8 cellular contexts compared by ENCODE assay signal in genomic region chr2:70887550-70888229, GRCh38. TPM values are rescaled to one million over a fixed set of nuclear protein-coding genes. Genes with fewer than 3 reads are reported as not detected.
DNase-seq lines count a peak whose midpoint lies in the region; ATAC-seq, FAIRE-seq and TF ChIP-seq lines count a peak whose summit lies in the region.
"Had no signal": no experiment of that assay in that cellular context is flagged by ENCODE, and none has a peak within 500 bp of the region (broad histone marks: within the 10 kb centered on the region; RNA-seq: fewer than 3 reads in every experiment).

No MANE protein-coding gene starts in this region.

- no peak for TF ChIP-seq CTCF in GM13977 (IDR thresholded peaks at IDR 0.05; ENCODE audit: extremely low read depth, insufficient read depth, missing control alignments)

- H3K27me3 Mint-ChIP-seq in effector memory CD8-positive, alpha-beta T cell: peaks cover 65 to 88% of the 10 kb centered on the region in 2 donors
- peaks cover 48 to 83% of the 10 kb centered on the region in 2 donors for H3K27me3 Mint-ChIP-seq in natural killer cell treated with Interleukin-12 subunit alpha and Interleukin-12 subunit beta and Interleukin-15 and Interleukin-18, amount 100 ng/mL, for 72 hours

- FAIRE-seq in GM12891 (lab: Jason Lieb, UNC): no peak

- H3K9me3 ChIP-seq in aorta (ENCODE audit: control insufficient read depth, low read length): no peaks in the 10 kb centered on the region

- H3K4me3 Mint-ChIP-seq in effector memory CD8-positive, alpha-beta T cell: peak overlapping the region; percentile 84
- H3K4me3 Mint-ChIP-seq in natural killer cell treated with Interleukin-12 subunit alpha and Interleukin-12 subunit beta and Interleukin-15 and Interleukin-18, amount 100 ng/mL, for 72 hours: peak overlapping the region; percentile 88

- TF ChIP-seq POLR2A in GM12891 (IDR thresholded peaks at IDR 0.05; ENCODE audit: low read depth, low read length): no peak

- H3K27me3 ChIP-seq in aorta (ENCODE audit: control insufficient read depth in 1 of 2, insufficient read depth in 2 of 2, low read length in 1 of 2): peaks cover 0 to 2% of the 10 kb centered on the region in 2 donors

- peaks cover 23 to 27% of the 10 kb centered on the region in 2 donors for H3K4me1 Mint-ChIP-seq in effector memory CD8-positive, alpha-beta T cell (ENCODE audit: low read depth in 2 of 2)
- H3K4me1 Mint-ChIP-seq in natural killer cell treated with Interleukin-12 subunit alpha and Interleukin-12 subunit beta and Interleukin-15 and Interleukin-18, amount 100 ng/mL, for 72 hours (ENCODE audit: low read depth in 2 of 2): peaks cover 29 to 33% of the 10 kb centered on the region in 2 donors

- peaks cover 0 to 2% of the 10 kb centered on the region in 2 donors for H3K9me3 Mint-ChIP-seq in effector memory CD8-positive, alpha-beta T cell
- H3K9me3 Mint-ChIP-seq in natural killer cell treated with Interleukin-12 subunit alpha and Interleukin-12 subunit beta and Interleukin-15 and Interleukin-18, amount 100 ng/mL, for 72 hours: no peaks in the 10 kb centered on the region

- 3 to 5% methylated on average over 47 to 56 of the region's 56 CpGs for WGBS in aorta, 2 donors

- H3K27ac Mint-ChIP-seq in effector memory CD8-positive, alpha-beta T cell: no peak overlapping the region
- H3K27ac Mint-ChIP-seq in natural killer cell treated with Interleukin-12 subunit alpha and Interleukin-12 subunit beta and Interleukin-15 and Interleukin-18, amount 100 ng/mL, for 72 hours: peak overlapping the region; percentile 75 to 81

- intact Hi-C loops in aorta (cut with DNase I): no loop called here

- DNase-seq in GM13977 (ENCODE audit: low spot score) (peak; percentile 28), NCI-H2227 (lab: John Stamatoyannopoulos, UW; ENCODE audit: unreplicated experiment) (peak; percentile 90), aorta (peak in 1 of 2 donors; percentile 55), GM12891 (ENCODE audit: insufficient read length, low spot score) (no peak)
- DNase-seq in effector memory CD8-positive, alpha-beta T cell: no peak
- DNase-seq in natural killer cell treated with Interleukin-12 subunit alpha and Interleukin-12 subunit beta and Interleukin-15 and Interleukin-18, amount 100 ng/mL, for 72 hours (ENCODE audit: low spot score): peak; percentile 84
- no peak for DNase-seq in stimulated activated naive CD4-positive, alpha-beta T cell treated with Interleukin-2 at 50 U/mL for 16 hours (lab: John Stamatoyannopoulos, UW)

- H3K27ac ChIP-seq in aorta (ENCODE audit: low read depth in 1 of 2, low read length in 2 of 2): no peak overlapping the region

- no peaks in the 10 kb centered on the region for H3K36me3 ChIP-seq in aorta (ENCODE audit: control insufficient read depth in 1 of 2, insufficient read depth in 2 of 2, low read length in 1 of 2)

- peaks cover 6% of the 10 kb centered on the region for H3K36me3 Mint-ChIP-seq in effector memory CD8-positive, alpha-beta T cell (ENCODE audit: insufficient read depth)
- H3K36me3 Mint-ChIP-seq in natural killer cell treated with Interleukin-12 subunit alpha and Interleukin-12 subunit beta and Interleukin-15 and Interleukin-18, amount 100 ng/mL, for 72 hours: peaks cover 26% of the 10 kb centered on the region

- in situ Hi-C loops in GM13977 (cut with MboI; ENCODE audit: low pct_unique_long_range_greater_than_20kb, low sequenced_read_pairs, unreplicated experiment): no loop called here

- ATAC-seq in effector memory CD8-positive, alpha-beta T cell (replicated peaks): no peak
- peak; percentile 80 to 89 for ATAC-seq in natural killer cell treated with Interleukin-12 subunit alpha and Interleukin-12 subunit beta and Interleukin-15 and Interleukin-18, amount 100 ng/mL, for 72 hours
- ATAC-seq in aorta (ENCODE audit: low FRiP score): peak; percentile 40

- no peak overlapping the region for H3K4me3 ChIP-seq in aorta (ENCODE audit: low read length in 2 of 2)

- H3K4me1 ChIP-seq in aorta (ENCODE audit: control insufficient read depth in 1 of 2, insufficient read depth in 2 of 2, low read length in 2 of 2): no peaks in the 10 kb centered on the region

TF ChIP-seq in GM12891, 5 proteins besides CTCF, POLR2A, EP300 and RAD21:
- TF ChIP-seq SPI1 (IDR thresholded peaks at IDR 0.05; ENCODE audit: low read depth, low read length): no peak
- no peak for TF ChIP-seq POLR2AphosphoS5 (IDR thresholded peaks at IDR 0.05; ENCODE audit: low read depth, low read length)
- no peak for TF ChIP-seq PAX5 (IDR thresholded peaks at IDR 0.05; ENCODE audit: insufficient read depth, low read length, severe bottlenecking)
- no peak for TF ChIP-seq POU2F2 (IDR thresholded peaks at IDR 0.05; ENCODE audit: low read depth, low read length)
- no peak for TF ChIP-seq TAF1 (IDR thresholded peaks at IDR 0.05; ENCODE audit: low read depth, low read length)

RNA-seq across cellular contexts. Expression of gene VAX2, which starts 12.7 kb away (rescaled TPM):
- 10 to 100 TPM in 1 of 2 donors, 1 to 10 TPM in 1; 8.4 to 15.8 TPM for total RNA-seq in natural killer cell treated with Interleukin-12 subunit alpha and Interleukin-12 subunit beta and Interleukin-15 and Interleukin-18, amount 100 ng/mL, for 72 hours
- total RNA-seq in aorta: 1 to 10 TPM in 1 of 2 donors, under 1 TPM in 1; 0.39 to 1.2 TPM
- polyA plus RNA-seq in aorta: 1 to 10 TPM in 1 of 2 donors, not detected in 1; 1.8 TPM
- polyA plus RNA-seq in GM12891 (2012; ENCODE audit: low read depth, missing spikeins): not detected

RNA-seq across cellular contexts. Expression of gene ATP6V1B1, which starts 48.0 kb away (rescaled TPM):
- 1 to 10 TPM; 6.5 to 7.2 TPM for total RNA-seq in natural killer cell treated with Interleukin-12 subunit alpha and Interleukin-12 subunit beta and Interleukin-15 and Interleukin-18, amount 100 ng/mL, for 72 hours
- 1 to 10 TPM in 1 of 2 donors, not detected in 1; 1.8 TPM for total RNA-seq in aorta
- 1 to 10 TPM; 3.1 to 6.4 TPM for polyA plus RNA-seq in aorta
- polyA plus RNA-seq in GM12891 (2012; ENCODE audit: low read depth, missing spikeins): not detected

RNA-seq across cellular contexts. Expression of gene CD207, which starts 52.1 kb away (rescaled TPM):
- total RNA-seq in natural killer cell treated with Interleukin-12 subunit alpha and Interleukin-12 subunit beta and Interleukin-15 and Interleukin-18, amount 100 ng/mL, for 72 hours: 1 to 10 TPM; 1.1 to 1.8 TPM
- total RNA-seq in aorta: under 1 TPM in 1 of 2 donors, not detected in 1; 0.78 TPM
- not detected for polyA plus RNA-seq in aorta
- not detected for polyA plus RNA-seq in GM12891 (2012; ENCODE audit: low read depth, missing spikeins)
- total RNA-seq: SK-MEL-5 had no signal

Comparison
In these comparisons a context has a peak if more than half of its experiments do, and no peak if none do; other contexts are left out.
1. DNase-seq: peak in GM13977 (single experiment), NCI-H2227 (single experiment) and natural killer cell treated with Interleukin-12 subunit alpha and Interleukin-12 subunit beta and Interleukin-15 and Interleukin-18, amount 100 ng/mL, for 72 hours (single experiment); none in effector memory CD8-positive, alpha-beta T cell (0 of 3), stimulated activated naive CD4-positive, alpha-beta T cell treated with Interleukin-2 at 50 U/mL for 16 hours (single experiment) and GM12891 (single experiment).
2. H3K27ac Mint-ChIP-seq: peak in natural killer cell treated with Interleukin-12 subunit alpha and Interleukin-12 subunit beta and Interleukin-15 and Interleukin-18, amount 100 ng/mL, for 72 hours (2 of 2); none in effector memory CD8-positive, alpha-beta T cell (0 of 2).
3. RNA of gene VAX2, which starts 12.7 kb away (total RNA-seq): 8.4 to 15.8 TPM in natural killer cell treated with Interleukin-12 subunit alpha and Interleukin-12 subunit beta and Interleukin-15 and Interleukin-18, amount 100 ng/mL, for 72 hours; 0.39 to 1.2 TPM in aorta; every median in the first group is over 4 times any median in the second.